In genomic region chr10:52217531-52217930, GRCh38 we compare ENCODE assay signal across 12 cellular contexts.
DNase-seq lines count a peak whose midpoint lies in the region; ATAC-seq and TF ChIP-seq lines count a peak whose summit lies in the region.
"Had no signal": no experiment of that assay in that cellular context is flagged by ENCODE, and none has a peak within 500 bp of the region (broad histone marks: within the 10 kb centered on the region; RNA-seq: fewer than 3 reads in every experiment).

No MANE protein-coding gene starts in this region.

- H3K27ac ChIP-seq in osteoblast (ENCODE audit: low read depth, low read length) (peak overlapping the region; percentile 43), right lobe of liver (no peak overlapping the region)
- H3K27ac ChIP-seq: Peyer's patch had no signal

- H3K9me3 Mint-ChIP-seq in endothelial cell (ENCODE audit: unreplicated experiment), result no peaks in the 10 kb centered on the region

- H3K36me3 ChIP-seq in Loucy (ENCODE audit: insufficient read depth, low read length) (no peaks in the 10 kb centered on the region), osteoblast (ENCODE audit: insufficient read depth, low read length) (no peaks in the 10 kb centered on the region), right lobe of liver (no peaks in the 10 kb centered on the region)
- H3K36me3 ChIP-seq: Peyer's patch had no signal

- DNase-seq in endothelial cell (ENCODE audit: low spot score) (no peak), osteoblast (ENCODE audit: insufficient read length, low spot score, missing footprints) (no peak), hippocampal formation (lab: John Stamatoyannopoulos, UW) (no peak), HT-29 (ENCODE audit: low spot score) (no peak), AG08395 (ENCODE audit: low spot score) (no peak), right lobe of liver (no peak)
- DNase-seq: NCI-H1105, NCI-H1694 treated with DMSO at 0.1 percent for 48 hours, NCI-H446, NCI-H748 treated with DMSO at 0.1 percent for 48 hours had no signal

- 100% methylated on average over 1 of the region's 1 CpG for WGBS in right lobe of liver (ENCODE audit: insufficient coverage, low coverage, low lambda C conversion rate, missing lambda C conversion rate)

- no peaks in the 10 kb centered on the region for H3K36me3 Mint-ChIP-seq in endothelial cell (ENCODE audit: low read depth, unreplicated experiment)

- peak overlapping the region; percentile 66 for H3K27ac Mint-ChIP-seq in endothelial cell (ENCODE audit: unreplicated experiment)

- H3K27me3 Mint-ChIP-seq in endothelial cell (ENCODE audit: unreplicated experiment), result no peaks in the 10 kb centered on the region

- no peaks in the 10 kb centered on the region for H3K27me3 ChIP-seq in Loucy (ENCODE audit: insufficient read depth, low read length, poor library complexity, severe bottlenecking)
- no peaks in the 10 kb centered on the region for H3K27me3 ChIP-seq in osteoblast (ENCODE audit: insufficient read depth, low read length)
- H3K27me3 ChIP-seq in right lobe of liver, result peaks cover 0 to 3% of the 10 kb centered on the region in 2 donors
- H3K27me3 ChIP-seq: Peyer's patch had no signal

- ATAC-seq in right lobe of liver, result no peak

- H3K9me3 ChIP-seq in Loucy (ENCODE audit: insufficient read depth, low read depth, low read length), result no peaks in the 10 kb centered on the region
- no peaks in the 10 kb centered on the region for H3K9me3 ChIP-seq in osteoblast (ENCODE audit: low read depth, low read length)
- no peaks in the 10 kb centered on the region for H3K9me3 ChIP-seq in right lobe of liver
- H3K9me3 ChIP-seq: Peyer's patch had no signal

- H3K9me2 ChIP-seq in Loucy (replicated peaks; ENCODE audit: low read depth, low read length), result no peaks in the 10 kb centered on the region

- no peak overlapping the region for H3K4me3 Mint-ChIP-seq in endothelial cell (ENCODE audit: unreplicated experiment)

- no peaks in the 10 kb centered on the region for H3F3A ChIP-seq in Loucy (ENCODE audit: low read depth)

- H3K4me2 ChIP-seq in Loucy (ENCODE audit: low read depth, low read length, poor library complexity, severe bottlenecking) (peak overlapping the region; percentile 47), osteoblast (ENCODE audit: insufficient read depth, low read length) (no peak overlapping the region)

- no peaks in the 10 kb centered on the region for H3K79me2 ChIP-seq in Loucy (ENCODE audit: insufficient read depth, low read length)
- no peaks in the 10 kb centered on the region for H3K79me2 ChIP-seq in osteoblast (ENCODE audit: insufficient read depth, low read length)

- H4K20me1 ChIP-seq in Loucy (ENCODE audit: insufficient read depth, low read length, poor library complexity, severe bottlenecking) (no peaks in the 10 kb centered on the region), osteoblast (ENCODE audit: insufficient read depth, low read length) (no peaks in the 10 kb centered on the region)

- H3K9ac ChIP-seq in Loucy (ENCODE audit: low read depth, low read length, poor library complexity, severe bottlenecking), result no peak overlapping the region

- peaks cover 31% of the 10 kb centered on the region for H3K4me1 Mint-ChIP-seq in endothelial cell (ENCODE audit: unreplicated experiment)

- H3K4me1 ChIP-seq in Loucy (ENCODE audit: insufficient read depth, low read length, poor library complexity, severe bottlenecking) (peaks cover 17% of the 10 kb centered on the region), osteoblast (ENCODE audit: insufficient read depth, low read length) (no peaks in the 10 kb centered on the region), right lobe of liver (peaks cover 0 to 8% (median 2%) of the 10 kb centered on the region in 4 donors)

- intact Hi-C loops in right lobe of liver (cut with DNase I), result no loop called here

- H2AFZ ChIP-seq in Loucy (ENCODE audit: low read length), result no peak overlapping the region
- no peak overlapping the region for H2AFZ ChIP-seq in osteoblast (ENCODE audit: low read length)

- TF ChIP-seq CTCF in Loucy (conservative IDR thresholded peaks at IDR 0.05; ENCODE audit: low read length) (no peak), endothelial cell (IDR thresholded peaks at IDR 0.05; ENCODE audit: unreplicated experiment) (no peak), osteoblast (IDR thresholded peaks at IDR 0.05; ENCODE audit: extremely low read depth, low read depth, low read length) (no peak), right lobe of liver (IDR thresholded peaks at IDR 0.05) (no peak)

- TF ChIP-seq POLR2A in right lobe of liver (IDR thresholded peaks at IDR 0.05), result no peak

- no peak overlapping the region for H3K4me3 ChIP-seq in Loucy (ENCODE audit: low read length, poor library complexity, severe bottlenecking)
- H3K4me3 ChIP-seq in osteoblast (ENCODE audit: insufficient read depth, low read length), result no peak overlapping the region
- H3K4me3 ChIP-seq in right lobe of liver, result no peak overlapping the region
- H3K4me3 ChIP-seq: Peyer's patch had no signal
